In genomic region chr14:36659822-36660735, GRCh38 we compare ENCODE assay signal across 1 cellular context.
TF ChIP-seq lines count a peak whose summit lies in the region.

No MANE protein-coding gene starts in this region.

TF ChIP-seq in GM23338, 12 proteins besides CTCF, POLR2A, EP300 and RAD21:
- TF ChIP-seq ZNF462 (CRISPR knock-in tag; IDR thresholded peaks at IDR 0.05): no peak
- TF ChIP-seq EZH2phosphoT487 (IDR thresholded peaks at IDR 0.05; ENCODE audit: unreplicated experiment): peak; percentile 63
- TF ChIP-seq, protein P1, sequence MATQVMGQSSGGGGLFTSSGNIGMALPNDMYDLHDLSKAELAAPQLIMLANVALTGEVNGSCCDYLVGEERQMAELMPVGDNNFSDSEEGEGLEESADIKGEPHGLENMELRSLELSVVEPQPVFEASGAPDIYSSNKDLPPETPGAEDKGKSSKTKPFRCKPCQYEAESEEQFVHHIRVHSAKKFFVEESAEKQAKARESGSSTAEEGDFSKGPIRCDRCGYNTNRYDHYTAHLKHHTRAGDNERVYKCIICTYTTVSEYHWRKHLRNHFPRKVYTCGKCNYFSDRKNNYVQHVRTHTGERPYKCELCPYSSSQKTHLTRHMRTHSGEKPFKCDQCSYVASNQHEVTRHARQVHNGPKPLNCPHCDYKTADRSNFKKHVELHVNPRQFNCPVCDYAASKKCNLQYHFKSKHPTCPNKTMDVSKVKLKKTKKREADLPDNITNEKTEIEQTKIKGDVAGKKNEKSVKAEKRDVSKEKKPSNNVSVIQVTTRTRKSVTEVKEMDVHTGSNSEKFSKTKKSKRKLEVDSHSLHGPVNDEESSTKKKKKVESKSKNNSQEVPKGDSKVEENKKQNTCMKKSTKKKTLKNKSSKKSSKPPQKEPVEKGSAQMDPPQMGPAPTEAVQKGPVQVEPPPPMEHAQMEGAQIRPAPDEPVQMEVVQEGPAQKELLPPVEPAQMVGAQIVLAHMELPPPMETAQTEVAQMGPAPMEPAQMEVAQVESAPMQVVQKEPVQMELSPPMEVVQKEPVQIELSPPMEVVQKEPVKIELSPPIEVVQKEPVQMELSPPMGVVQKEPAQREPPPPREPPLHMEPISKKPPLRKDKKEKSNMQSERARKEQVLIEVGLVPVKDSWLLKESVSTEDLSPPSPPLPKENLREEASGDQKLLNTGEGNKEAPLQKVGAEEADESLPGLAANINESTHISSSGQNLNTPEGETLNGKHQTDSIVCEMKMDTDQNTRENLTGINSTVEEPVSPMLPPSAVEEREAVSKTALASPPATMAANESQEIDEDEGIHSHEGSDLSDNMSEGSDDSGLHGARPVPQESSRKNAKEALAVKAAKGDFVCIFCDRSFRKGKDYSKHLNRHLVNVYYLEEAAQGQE (IDR thresholded peaks at IDR 0.05; ENCODE audit: unreplicated experiment): no peak
- no peak for TF ChIP-seq POLR2AphosphoS5 (IDR thresholded peaks at IDR 0.05; ENCODE audit: low read depth)
- TF ChIP-seq STAT1 (IDR thresholded peaks at IDR 0.05; ENCODE audit: unreplicated experiment): no peak
- no peak for TF ChIP-seq JUNB (IDR thresholded peaks at IDR 0.05; ENCODE audit: unreplicated experiment)
- TF ChIP-seq ZNF114 (CRISPR knock-in tag; IDR thresholded peaks at IDR 0.05): no peak
- no peak for TF ChIP-seq CREB1 (CRISPR knock-in tag; IDR thresholded peaks at IDR 0.05; ENCODE audit: low read depth)
- peak; percentile 91 for TF ChIP-seq EZH2 (IDR thresholded peaks at IDR 0.05; ENCODE audit: low read depth, unreplicated experiment)
